Comparison of ENCODE assay signal across 8 cellular contexts in the genomic region with DNA sequence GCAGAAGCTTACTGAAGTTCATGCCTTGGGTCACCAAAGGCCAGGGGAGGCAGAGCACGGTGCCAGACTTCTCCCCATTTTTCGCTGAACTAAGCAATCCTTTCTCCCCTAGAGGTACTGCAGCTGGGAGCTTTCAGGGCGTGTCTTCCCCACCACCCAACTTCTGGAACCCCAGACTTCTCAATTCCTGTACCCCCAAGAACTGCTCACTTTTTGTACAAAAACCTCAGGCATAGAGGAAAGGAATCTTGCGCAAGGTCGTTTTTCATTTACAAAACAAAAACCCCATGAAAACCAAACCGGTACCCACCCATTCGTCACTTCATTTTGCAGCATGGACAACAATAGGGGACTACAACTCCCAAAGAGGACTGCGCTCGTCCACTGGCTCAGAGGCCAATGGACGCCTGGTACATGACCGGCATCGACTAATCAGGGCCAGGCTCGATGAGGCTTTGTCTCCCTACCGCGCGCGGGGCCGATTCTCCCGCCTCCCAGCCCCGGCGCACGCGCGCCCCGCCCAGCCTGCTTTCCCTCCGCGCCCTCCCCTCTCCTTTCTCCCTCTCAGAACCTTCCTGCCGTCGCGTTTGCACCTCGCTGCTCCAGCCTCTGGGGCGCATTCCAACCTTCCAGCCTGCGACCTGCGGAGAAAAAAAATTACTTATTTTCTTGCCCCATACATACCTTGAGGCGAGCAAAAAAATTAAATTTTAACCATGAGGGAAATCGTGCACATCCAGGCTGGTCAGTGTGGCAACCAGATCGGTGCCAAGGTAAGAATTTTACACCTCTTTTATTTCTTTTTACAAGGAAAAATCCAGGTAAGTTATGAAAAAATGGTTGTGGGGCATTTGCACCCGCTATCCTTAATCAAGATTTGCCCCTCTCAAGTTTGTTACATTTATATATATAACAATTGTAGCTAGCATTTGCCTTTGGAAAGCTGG. TPM values are rescaled to one million over a fixed set of nuclear protein-coding genes. Genes with fewer than 3 reads are reported as not detected.
DNase-seq lines count a peak whose midpoint lies in the region; ATAC-seq and TF ChIP-seq lines count a peak whose summit lies in the region.

A gene (plus strand): TSS at position 562 of the 947 bp plus-strand sequence. CDS start 155 bp downstream, at position 717.

- H3K27me3 ChIP-seq in esophagus squamous epithelium = no peaks in the 10 kb centered on the region

- peak in 3 of 4 donors; percentile 66 to 95 (median 90) for TF ChIP-seq POLR2A in esophagus squamous epithelium (IDR thresholded peaks at IDR 0.05)

- TF ChIP-seq CTCF in LNCaP clone FGC (IDR thresholded peaks at IDR 0.05; ENCODE audit: control insufficient read depth, extremely low read depth, insufficient read depth) = no peak
- TF ChIP-seq CTCF in esophagus squamous epithelium (IDR thresholded peaks at IDR 0.05) = peak in 5 of 6 experiments; percentile 10 to 23 (median 14)

- H3K9me3 Mint-ChIP-seq in activated T-helper 1 cell treated with anti-CD3 and anti-CD28 coated beads, Interleukin-12 subunit alpha, Interleukin-12 subunit beta, Interleukin-2, Interleukin-4 antibody, amounts not matched to agents 30 ng/mL and 10 ng/mL and 1 ng/mL, durations not matched to agents 14 hours and 24 hours and 36 hours = no peaks in the 10 kb centered on the region

- H3K9me3 ChIP-seq in esophagus squamous epithelium = no peaks in the 10 kb centered on the region

- H3K27me3 Mint-ChIP-seq in activated T-helper 1 cell treated with anti-CD3 and anti-CD28 coated beads, Interleukin-12 subunit alpha, Interleukin-12 subunit beta, Interleukin-2, Interleukin-4 antibody, amounts not matched to agents 30 ng/mL and 10 ng/mL and 1 ng/mL, durations not matched to agents 14 hours and 24 hours and 36 hours (ENCODE audit: insufficient read depth) = no peaks in the 10 kb centered on the region

- peak; percentile 98 for DNase-seq in DMS153 (lab: John Stamatoyannopoulos, UW)
- DNase-seq in LNCaP clone FGC (ENCODE audit: low read depth) = peak; percentile 92
- DNase-seq in RPMI8226 = peak; percentile 99
- DNase-seq in activated T-helper 1 cell treated with anti-CD3 and anti-CD28 coated beads, Interleukin-12 subunit alpha, Interleukin-12 subunit beta, Interleukin-2, Interleukin-4 antibody, amounts not matched to agents 30 ng/mL and 10 ng/mL and 1 ng/mL, durations not matched to agents 14 hours and 24 hours and 36 hours (ENCODE audit: low spot score) = peak; percentile 95
- DNase-seq in esophagus squamous epithelium (lab: John Stamatoyannopoulos, UW) = peak; percentile 87
- DNase-seq in myocyte (ENCODE audit: low read depth) = peak; percentile 99
- DNase-seq in stimulated activated CD8-positive, alpha-beta memory T cell treated with anti-CD3 and anti-CD28 coated beads, Interleukin-7, amount 100 ng/mL, for 4 hours (ENCODE audit: low read depth in 2 of 2) = peak; percentile 85 to 94

- peaks cover 25 to 31% (median 28%) of the 10 kb centered on the region in 3 donors for H3K36me3 ChIP-seq in esophagus squamous epithelium

- peaks cover 47 to 76% (median 48%) of the 10 kb centered on the region in 3 donors for H3K4me1 ChIP-seq in esophagus squamous epithelium

- peaks cover 54% of the 10 kb centered on the region for H3K36me3 Mint-ChIP-seq in activated T-helper 1 cell treated with anti-CD3 and anti-CD28 coated beads, Interleukin-12 subunit alpha, Interleukin-12 subunit beta, Interleukin-2, Interleukin-4 antibody, amounts not matched to agents 30 ng/mL and 10 ng/mL and 1 ng/mL, durations not matched to agents 14 hours and 24 hours and 36 hours (ENCODE audit: low read depth)

- H3K27ac ChIP-seq in esophagus squamous epithelium = peak within 1 kb of the TSS; percentile 91 to 96 (median 94)

- ATAC-seq in GM21717 (IDR thresholded peaks at IDR 0.05; ENCODE audit: unreplicated experiment) = peak; percentile 34

- H3K27ac Mint-ChIP-seq in activated T-helper 1 cell treated with anti-CD3 and anti-CD28 coated beads, Interleukin-12 subunit alpha, Interleukin-12 subunit beta, Interleukin-2, Interleukin-4 antibody, amounts not matched to agents 30 ng/mL and 10 ng/mL and 1 ng/mL, durations not matched to agents 14 hours and 24 hours and 36 hours = peak within 1 kb of the TSS; percentile 83

- intact Hi-C loops in activated T-helper 1 cell treated with anti-CD3 and anti-CD28 coated beads, Interleukin-12 subunit alpha, Interleukin-12 subunit beta, Interleukin-2, Interleukin-4 antibody, amounts not matched to agents 30 ng/mL and 10 ng/mL and 1 ng/mL, durations not matched to agents 14 hours and 24 hours and 36 hours (cut with micrococcal nuclease) = loop anchor here (2.0 to 10.0 kb wide), 3 partner anchors 17 to 795 kb away; no protein-coding TSS in a partner anchor
- intact Hi-C loops in esophagus squamous epithelium (cut with DNase I) = loop anchor here (2.0 kb wide), 1 partner anchor 41 kb away; no protein-coding TSS in a partner anchor

- H3K4me1 Mint-ChIP-seq in activated T-helper 1 cell treated with anti-CD3 and anti-CD28 coated beads, Interleukin-12 subunit alpha, Interleukin-12 subunit beta, Interleukin-2, Interleukin-4 antibody, amounts not matched to agents 30 ng/mL and 10 ng/mL and 1 ng/mL, durations not matched to agents 14 hours and 24 hours and 36 hours (ENCODE audit: low read depth) = peaks cover 59% of the 10 kb centered on the region

- peak within 1 kb of the TSS; percentile 95 for H3K4me3 Mint-ChIP-seq in activated T-helper 1 cell treated with anti-CD3 and anti-CD28 coated beads, Interleukin-12 subunit alpha, Interleukin-12 subunit beta, Interleukin-2, Interleukin-4 antibody, amounts not matched to agents 30 ng/mL and 10 ng/mL and 1 ng/mL, durations not matched to agents 14 hours and 24 hours and 36 hours

- 0 to 1% methylated on average over 26 to 35 of the region's 38 CpGs for WGBS in esophagus squamous epithelium, 2 donors

- peak within 1 kb of the TSS; percentile 97 for H3K4me3 ChIP-seq in LNCaP clone FGC (ENCODE audit: low read depth, low read length)
- peak within 1 kb of the TSS; percentile 57 to 75 (median 72) for H3K4me3 ChIP-seq in esophagus squamous epithelium

RNA-seq across cellular contexts. Expression of the gene that starts here (rescaled TPM):
- 1,001 and 1,002 TPM in 2 replicates for total RNA-seq in activated T-helper 1 cell treated with anti-CD3 and anti-CD28 coated beads, Interleukin-12 subunit alpha, Interleukin-12 subunit beta, Interleukin-2, Interleukin-4 antibody, amounts not matched to agents 30 ng/mL and 10 ng/mL and 1 ng/mL, durations not matched to agents 14 hours and 24 hours and 36 hours
- 100 to 1,000 TPM; 151 to 351 (median 255) TPM for total RNA-seq in esophagus squamous epithelium
- 562 and 698 TPM in 2 replicates for total RNA-seq in myocyte
- polyA plus RNA-seq in myocyte (2012) = 954 TPM

Comparison
In these comparisons a context has a peak if more than half of its experiments do, and no peak if none do; other contexts are left out.
1. Peak in every context shown above with its lines: DNase-seq, ATAC-seq, H3K4me3 ChIP-seq and H3K27ac ChIP-seq.